Comparison of ENCODE assay signal across 23 cellular contexts in genomic region chr12:124489220-124489619, GRCh38.
DNase-seq lines count a peak whose midpoint lies in the region; ATAC-seq, FAIRE-seq and TF ChIP-seq lines count a peak whose summit lies in the region.
"Had no signal": no experiment of that assay in that cellular context is flagged by ENCODE, and none has a peak within 500 bp of the region (broad histone marks: within the 10 kb centered on the region; RNA-seq: fewer than 3 reads in every experiment).

No MANE protein-coding gene starts in this region.

- H3K9me3 ChIP-seq in A549 = no peaks in the 10 kb centered on the region
- H3K9me3 ChIP-seq in CD8-positive, alpha-beta memory T cell (ENCODE audit: low read length) = no peaks in the 10 kb centered on the region
- H3K9me3 ChIP-seq in K562 (replicated peaks; ENCODE audit: control insufficient read depth, insufficient read depth, low read depth, low read length) = no peaks in the 10 kb centered on the region
- peaks cover 0 to 3% of the 10 kb centered on the region in 2 donors for H3K9me3 ChIP-seq in neuronal stem cell (replicated peaks in 1 of 2; ENCODE audit: control insufficient read depth in 2 of 2, insufficient read depth in 1 of 2, low read depth in 1 of 2, low read length in 2 of 2)
- H3K9me3 ChIP-seq in OCI-LY7 (ENCODE audit: low read length) = no peaks in the 10 kb centered on the region
- H3K9me3 ChIP-seq: BE2C, Caco-2, HAP-1 had no signal

- peak overlapping the region in 5 of 8 donors; percentile 19 to 59 (median 42) for H3K27ac Mint-ChIP-seq in CD8-positive, alpha-beta memory T cell
- H3K27ac Mint-ChIP-seq in activated CD4-positive, alpha-beta memory T cell treated with anti-CD3 and anti-CD28 coated beads for 36 hours = no peak overlapping the region

- no peak overlapping the region for H3K4ac ChIP-seq in neuronal stem cell (ENCODE audit: low read length)

- peaks cover 7 to 33% (median 26%) of the 10 kb centered on the region in 3 donors for H3K4me1 Mint-ChIP-seq in CD8-positive, alpha-beta memory T cell
- H3K4me1 Mint-ChIP-seq in activated CD4-positive, alpha-beta memory T cell treated with anti-CD3 and anti-CD28 coated beads for 36 hours (ENCODE audit: low read depth) = peaks cover 24% of the 10 kb centered on the region

- H3K4me2 ChIP-seq in A549 = no peak overlapping the region
- no peak overlapping the region for H3K4me2 ChIP-seq in K562 (ENCODE audit: insufficient read depth, low read length)
- no peak overlapping the region for H3K4me2 ChIP-seq in neuronal stem cell (ENCODE audit: insufficient read depth, low read length, poor library complexity, severe bottlenecking)
- H3K4me2 ChIP-seq in OCI-LY7 (ENCODE audit: low read length) = no peak overlapping the region

- no peak overlapping the region for H2BK15ac ChIP-seq in neuronal stem cell (ENCODE audit: low read length)

- H3K4me3 Mint-ChIP-seq in CD8-positive, alpha-beta memory T cell = no peak overlapping the region
- H3K4me3 Mint-ChIP-seq in activated CD4-positive, alpha-beta memory T cell treated with anti-CD3 and anti-CD28 coated beads for 36 hours = no peak overlapping the region

- FAIRE-seq in A549 (lab: Jason Lieb, UNC) (no peak), K562 (lab: Jason Lieb, UNC) (no peak)
- FAIRE-seq: GM12878 had no signal

- peak overlapping the region; percentile 39 for H3K23ac ChIP-seq in neuronal stem cell (ENCODE audit: low read depth, low read length, poor library complexity)

- H2BK12ac ChIP-seq in neuronal stem cell (ENCODE audit: low read length) = no peak overlapping the region

- no peaks in the 10 kb centered on the region for H3K9me3 Mint-ChIP-seq in CD8-positive, alpha-beta memory T cell
- H3K9me3 Mint-ChIP-seq in activated CD4-positive, alpha-beta memory T cell treated with anti-CD3 and anti-CD28 coated beads for 36 hours = no peaks in the 10 kb centered on the region

- intact Hi-C loops in K562 (cut with micrococcal nuclease) = no loop called here
- intact Hi-C loops in activated CD4-positive, alpha-beta memory T cell treated with anti-CD3 and anti-CD28 coated beads for 36 hours (cut with micrococcal nuclease) = no loop called here
- intact Hi-C loops in OCI-LY7 (cut with micrococcal nuclease; ENCODE audit: unreplicated experiment) = no loop called here

- H3K4me1 ChIP-seq in A549 = no peaks in the 10 kb centered on the region
- H3K4me1 ChIP-seq in CD8-positive, alpha-beta memory T cell (ENCODE audit: insufficient read depth, low read length) = peaks cover 7% of the 10 kb centered on the region
- peaks cover 48 to 84% of the 10 kb centered on the region in 2 experiments for H3K4me1 ChIP-seq in K562 (replicated peaks in 1 of 2; ENCODE audit: control insufficient read depth in 2 of 2, insufficient read depth in 2 of 2, low read length in 2 of 2)
- peaks cover 4 to 7% of the 10 kb centered on the region in 2 donors for H3K4me1 ChIP-seq in neuronal stem cell (ENCODE audit: control insufficient read depth in 2 of 2, insufficient read depth in 1 of 2, low read depth in 1 of 2, low read length in 2 of 2)
- peaks cover 28% of the 10 kb centered on the region for H3K4me1 ChIP-seq in OCI-LY7 (ENCODE audit: insufficient read depth, low read length, poor library complexity, severe bottlenecking)
- H3K4me1 ChIP-seq: Caco-2, HAP-1 had no signal

- H3K9me1 ChIP-seq in K562 (ENCODE audit: control insufficient read depth, insufficient read depth, low read length) = peaks cover 12% of the 10 kb centered on the region

- no peak overlapping the region for H3K18ac ChIP-seq in neuronal stem cell (ENCODE audit: low read length)

- H3K27ac ChIP-seq in A549 = no peak overlapping the region
- H3K27ac ChIP-seq in CD8-positive, alpha-beta memory T cell (ENCODE audit: low read depth, low read length) = no peak overlapping the region
- no peak overlapping the region for H3K27ac ChIP-seq in K562 (ENCODE audit: extremely low read depth, low read depth, low read length)
- H3K27ac ChIP-seq in neuronal stem cell (replicated peaks; ENCODE audit: low read length) = no peak overlapping the region
- H3K27ac ChIP-seq in OCI-LY7 (ENCODE audit: low read depth, low read length, poor library complexity, severe bottlenecking) = no peak overlapping the region
- H3K27ac ChIP-seq: GM23248, SK-N-MC had no signal

- DNase-seq in A549 (ENCODE audit: low read depth in 1 of 2, low spot score in 1 of 2) (no peak), K562 (ENCODE audit: extremely low read depth in 1 of 4, low spot score in 3 of 4) (no peak), neuronal stem cell (ENCODE audit: low spot score) (no peak), OCI-LY7 (ENCODE audit: low spot score) (no peak), NCI-H1436 treated with DMSO at 0.1 percent for 48 hours (lab: John Stamatoyannopoulos, UW) (no peak)
- no peak for DNase-seq in CD8-positive, alpha-beta memory T cell
- DNase-seq in activated CD4-positive, alpha-beta memory T cell treated with anti-CD3 and anti-CD28 coated beads for 36 hours = no peak
- DNase-seq: BE2C, Caco-2, DND-41, GM23248, KG1, NCI-H1092 treated with DMSO at 0.1 percent for 48 hours, NCI-H2029 treated with DMSO at 0.1 percent for 48 hours, NCI-H2171, NCI-H345, NCI-H524, NCI-H82, SHP77 treated with DMSO at 0.1 percent for 48 hours, SW 1271 had no signal

- H3K9me2 ChIP-seq in OCI-LY7 (ENCODE audit: insufficient read depth, low read length) = no peaks in the 10 kb centered on the region

- no peak overlapping the region for H2BK5ac ChIP-seq in neuronal stem cell (ENCODE audit: low read length)

- H3K79me1 ChIP-seq in neuronal stem cell (ENCODE audit: low read depth, low read length) = peaks cover 26% of the 10 kb centered on the region

- TF ChIP-seq RAD21 in A549 (conservative IDR thresholded peaks at IDR 0.05 in 1 of 2, IDR thresholded peaks at IDR 0.05 in 1 of 2) = no peak
- no peak for TF ChIP-seq RAD21 in K562 (CRISPR knock-in tag; conservative IDR thresholded peaks at IDR 0.05 in 1 of 2, IDR thresholded peaks at IDR 0.05 in 1 of 2)

- no peaks in the 10 kb centered on the region for H3K36me3 ChIP-seq in CD8-positive, alpha-beta memory T cell (ENCODE audit: insufficient read depth, low read length)
- peaks cover 36% of the 10 kb centered on the region; the same call in 2 of the 3 replicates for H3K36me3 ChIP-seq in K562 (ENCODE audit: control insufficient read depth, insufficient read depth, low read length)
- peaks cover 10 to 22% of the 10 kb centered on the region in 2 donors for H3K36me3 ChIP-seq in neuronal stem cell (replicated peaks in 1 of 2; ENCODE audit: control insufficient read depth in 2 of 2, insufficient read depth in 2 of 2, low read length in 2 of 2)
- peaks cover 7% of the 10 kb centered on the region; the same call in 1 of the 2 replicates for H3K36me3 ChIP-seq in OCI-LY7 (ENCODE audit: insufficient read depth, low read length)

- no peak overlapping the region for H4K8ac ChIP-seq in neuronal stem cell (ENCODE audit: low read depth, low read length)

- in situ Hi-C loops in K562 (cut with MboI) = no loop called here

- TF ChIP-seq CTCF in A549 (IDR thresholded peaks at IDR 0.05) (no peak), K562 (IDR thresholded peaks at IDR 0.05 in 2 of 3, conservative IDR thresholded peaks at IDR 0.05 in 1 of 3; ENCODE audit: insufficient read depth in 2 of 3, low read depth in 1 of 3, low read length in 3 of 3) (no peak), OCI-LY7 (conservative IDR thresholded peaks at IDR 0.05; ENCODE audit: low read length) (no peak)

- BruUV-seq in K562 (replicated peaks; lab: Mats Ljungman, UMichigan) (no TSS peak), OCI-LY7 (replicated peaks; lab: Mats Ljungman, UMichigan) (no TSS peak)

- no peak for ATAC-seq in A549
- ATAC-seq in K562 = no peak
- ATAC-seq: GM12878 had no signal

- H4K20me1 ChIP-seq in K562 (replicated peaks; ENCODE audit: control insufficient read depth, insufficient read depth, low read length) = peaks cover 51% of the 10 kb centered on the region
- no peaks in the 10 kb centered on the region for H4K20me1 ChIP-seq in OCI-LY7 (ENCODE audit: insufficient read depth, low read length)

- no peak overlapping the region for H4K91ac ChIP-seq in neuronal stem cell (ENCODE audit: low read depth, low read length, poor library complexity)

- TF ChIP-seq POLR2A in A549 (IDR thresholded peaks at IDR 0.05; ENCODE audit: low read length) (no peak), K562 (conservative IDR thresholded peaks at IDR 0.05) (no peak)

- no peak overlapping the region for H3K14ac ChIP-seq in neuronal stem cell (ENCODE audit: low read length)

- TF ChIP-seq EP300 in A549 (IDR thresholded peaks at IDR 0.05) = no peak
- TF ChIP-seq EP300 in K562 (IDR thresholded peaks at IDR 0.05; ENCODE audit: low read length) = no peak

- CTCF ChIA-PET in A549 (lab: Yijun Ruan, JAX) (interaction anchor here (0.6 to 2.3 kb wide), 6 partner anchors 13 to 276 kb away, joined by 3 to 6 read pairs (median 3); no protein-coding TSS in a partner anchor), K562 (lab: Yijun Ruan, JAX; ENCODE audit: low intra/inter-chr PET ratio) (no interaction called here), OCI-LY7 (lab: Charles Lee; ENCODE audit: unreplicated experiment) (no interaction called here)
- CTCF ChIA-PET in CD8-positive, alpha-beta memory T cell (lab: Charles Lee) = no interaction called here
- CTCF ChIA-PET in activated CD4-positive, alpha-beta memory T cell treated with anti-CD3 and anti-CD28 coated beads for 36 hours (lab: Charles Lee) = no interaction called here

- H3K4me3 ChIP-seq in A549 (no peak overlapping the region), K562 (no peak overlapping the region), neuronal stem cell (ENCODE audit: low read length in 2 of 2) (no peak overlapping the region), OCI-LY7 (ENCODE audit: low read depth, low read length, poor library complexity, severe bottlenecking) (no peak overlapping the region)
- H3K4me3 ChIP-seq in CD8-positive, alpha-beta memory T cell (ENCODE audit: low read length) = no peak overlapping the region
- H3K4me3 ChIP-seq: GM12878, GM23248, HAP-1, SK-N-MC had no signal

- peak overlapping the region in 1 of 2 experiments; percentile 80; a peak in 1 of 4 replicates for H3K9ac ChIP-seq in K562 (ENCODE audit: insufficient read depth in 1 of 2, low read depth in 2 of 2, low read length in 2 of 2)
- no peak overlapping the region for H3K9ac ChIP-seq in neuronal stem cell (ENCODE audit: low read depth, low read length, poor library complexity)
- H3K9ac ChIP-seq: GM23248 had no signal

- H2BK120ac ChIP-seq in neuronal stem cell (ENCODE audit: low read depth, low read length) = no peak overlapping the region

- no peaks in the 10 kb centered on the region for H3K27me3 Mint-ChIP-seq in CD8-positive, alpha-beta memory T cell
- H3K27me3 Mint-ChIP-seq in activated CD4-positive, alpha-beta memory T cell treated with anti-CD3 and anti-CD28 coated beads for 36 hours = no peaks in the 10 kb centered on the region

- no peak overlapping the region for H2AK5ac ChIP-seq in neuronal stem cell (ENCODE audit: low read depth, low read length)

- POLR2A ChIA-PET in A549 (lab: Yijun Ruan, JAX) = interaction anchor here (0.9 kb wide), 1 partner anchor 30 kb away, joined by 3 read pairs; no protein-coding TSS in a partner anchor
- POLR2A ChIA-PET in CD8-positive, alpha-beta memory T cell (lab: Charles Lee) = no interaction called here
- POLR2A ChIA-PET in K562 (lab: Yijun Ruan, JAX) = interaction anchor here (0.6 to 1.2 kb wide), 3 partner anchors 9 to 73 kb away, joined by 3 to 4 read pairs (median 3); no protein-coding TSS in a partner anchor
- POLR2A ChIA-PET in activated CD4-positive, alpha-beta memory T cell treated with anti-CD3 and anti-CD28 coated beads for 36 hours (lab: Charles Lee) = no interaction called here
- POLR2A ChIA-PET in OCI-LY7 (lab: Charles Lee) = no interaction called here

- 75% methylated on average over 6 of the region's 6 CpGs for WGBS in A549 (ENCODE audit: missing lambda C conversion rate)
- 66% methylated on average over 5 of the region's 6 CpGs for WGBS in K562 (ENCODE audit: insufficient coverage, low coverage, missing lambda C conversion rate)
- no CpG with 5 or more reads among the region's 6 CpGs for WGBS in neuronal stem cell (ENCODE audit: extremely low coverage in 2 of 2, insufficient read length in 2 of 2, insufficient replicate concordance in 1 of 2), 2 donors

- H2AFZ ChIP-seq in K562 (ENCODE audit: low read depth, low read length) = no peak overlapping the region
- H2AFZ ChIP-seq in neuronal stem cell (ENCODE audit: low read length) = no peak overlapping the region
- H2AFZ ChIP-seq in OCI-LY7 (ENCODE audit: low read length) = no peak overlapping the region
- H2AFZ ChIP-seq: GM23248 had no signal

- H3K27me3 ChIP-seq in CD8-positive, alpha-beta memory T cell (ENCODE audit: insufficient read depth, low read length, poor library complexity, severe bottlenecking) = no peaks in the 10 kb centered on the region
- H3K27me3 ChIP-seq in K562 (ENCODE audit: control insufficient read depth in 2 of 2, insufficient read depth in 2 of 2, low read length in 2 of 2) (no peaks in the 10 kb centered on the region), neuronal stem cell (ENCODE audit: control insufficient read depth in 3 of 3, insufficient read depth in 3 of 3, low read depth in 1 of 3, low read length in 3 of 3) (no peaks in the 10 kb centered on the region)
- H3K27me3 ChIP-seq: BE2C had no signal

- peaks cover 0 to 43% (median 7%) of the 10 kb centered on the region in 3 donors for H3K36me3 Mint-ChIP-seq in CD8-positive, alpha-beta memory T cell
- H3K36me3 Mint-ChIP-seq in activated CD4-positive, alpha-beta memory T cell treated with anti-CD3 and anti-CD28 coated beads for 36 hours = peaks cover 16% of the 10 kb centered on the region

- H3K79me2 ChIP-seq in K562 (ENCODE audit: control insufficient read depth, insufficient read depth, low read length) (peaks cover 51% of the 10 kb centered on the region), OCI-LY7 (ENCODE audit: insufficient read depth, low read depth, low read length) (no peaks in the 10 kb centered on the region)

Comparison
In these comparisons a context has a peak if more than half of its experiments do, and no peak if none do; other contexts are left out.
1. POLR2A ChIA-PET loops: an anchor here in A549 (0.9 kb wide) and K562 (0.6 to 1.2 kb wide); none called in CD8-positive, alpha-beta memory T cell, activated CD4-positive, alpha-beta memory T cell treated with anti-CD3 and anti-CD28 coated beads for 36 hours and OCI-LY7.
2. Of the 35 proteins assayed by ChIP-seq in both K562 and A549: peak only in K562: none; only in A549: none; in both: ZFP36; in neither: 34.